7 cellular contexts compared by ENCODE assay signal in the genomic region with DNA sequence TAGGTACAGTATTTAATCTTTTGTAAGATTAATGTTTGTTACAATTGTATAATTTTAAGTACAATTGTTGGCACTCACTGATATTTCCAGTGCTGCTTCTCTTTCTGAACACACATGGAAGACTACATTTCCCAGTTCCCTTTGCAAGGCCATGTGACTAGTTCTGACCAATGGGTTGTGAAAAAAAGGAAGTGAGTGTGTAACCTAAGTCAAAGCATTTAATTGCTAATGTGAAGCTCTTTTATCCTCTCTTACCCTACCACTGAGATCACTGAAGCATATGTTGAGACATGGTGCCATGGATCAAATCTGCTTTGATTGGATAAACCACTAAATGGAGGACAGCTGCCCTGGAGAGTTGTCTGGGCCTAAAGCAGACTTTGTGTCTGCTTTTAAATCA.
A peak's percentile ranks its signal among the peaks of the same experiment; 100 is the strongest.
DNase-seq lines count a peak whose midpoint lies in the region; ATAC-seq lines count a peak whose summit lies in the region.

No MANE protein-coding gene starts in this region.

- peak; percentile 81 for ATAC-seq in GM19463 (IDR thresholded peaks at IDR 0.05; ENCODE audit: unreplicated experiment)
- peak; percentile 83 for ATAC-seq in stimulated activated effector memory CD8-positive, alpha-beta T cell treated with anti-CD3 and anti-CD28 coated beads, Interleukin-12 subunit alpha, Interleukin-12 subunit beta, amount 100 ng/mL, for 72 hours

- H3K9me3 Mint-ChIP-seq in stimulated activated effector memory CD8-positive, alpha-beta T cell treated with anti-CD3 and anti-CD28 coated beads, Interleukin-12 subunit alpha, Interleukin-12 subunit beta, amount 100 ng/mL, for 72 hours = no peaks in the 10 kb centered on the region

- DNase-seq in EL (peak; percentile 49), HT1080 (ENCODE audit: low read depth) (peak; percentile 79), NCI-H82 (lab: John Stamatoyannopoulos, UW) (peak; percentile 100), amniotic epithelial cell (ENCODE audit: low read depth) (peak; percentile 72), hypothalamus (lab: John Stamatoyannopoulos, UW) (peak in 27 of 51 donors; percentile 2 to 82 (median 27))
- peak in 1 of 2 donors; percentile 51 for DNase-seq in stimulated activated effector memory CD8-positive, alpha-beta T cell treated with anti-CD3 and anti-CD28 coated beads, Interleukin-12 subunit alpha, Interleukin-12 subunit beta, amount 100 ng/mL, for 72 hours (ENCODE audit: low spot score in 2 of 2)

- no peaks in the 10 kb centered on the region for H3K4me1 Mint-ChIP-seq in stimulated activated effector memory CD8-positive, alpha-beta T cell treated with anti-CD3 and anti-CD28 coated beads, Interleukin-12 subunit alpha, Interleukin-12 subunit beta, amount 100 ng/mL, for 72 hours

- H3K27ac Mint-ChIP-seq in stimulated activated effector memory CD8-positive, alpha-beta T cell treated with anti-CD3 and anti-CD28 coated beads, Interleukin-12 subunit alpha, Interleukin-12 subunit beta, amount 100 ng/mL, for 72 hours = no peak overlapping the region

- H3K4me3 Mint-ChIP-seq in stimulated activated effector memory CD8-positive, alpha-beta T cell treated with anti-CD3 and anti-CD28 coated beads, Interleukin-12 subunit alpha, Interleukin-12 subunit beta, amount 100 ng/mL, for 72 hours = no peak overlapping the region

- no peaks in the 10 kb centered on the region for H3K36me3 Mint-ChIP-seq in stimulated activated effector memory CD8-positive, alpha-beta T cell treated with anti-CD3 and anti-CD28 coated beads, Interleukin-12 subunit alpha, Interleukin-12 subunit beta, amount 100 ng/mL, for 72 hours
